In genomic region chr2:18626958-18627650, GRCh38 we compare ENCODE assay signal across 28 cellular contexts. TPM values are rescaled to one million over a fixed set of nuclear protein-coding genes. Genes with fewer than 3 reads are reported as not detected.
DNase-seq lines count a peak whose midpoint lies in the region; ATAC-seq, FAIRE-seq and TF ChIP-seq lines count a peak whose summit lies in the region.
"Had no signal": no experiment of that assay in that cellular context is flagged by ENCODE, and none has a peak within 500 bp of the region (broad histone marks: within the 10 kb centered on the region; RNA-seq: fewer than 3 reads in every experiment).

No MANE protein-coding gene starts in this region.

- H3K4me2 ChIP-seq in astrocyte (ENCODE audit: low read length) (peak overlapping the region; percentile 57), keratinocyte (ENCODE audit: control insufficient read depth, extremely low read depth, insufficient read depth, low read depth, low read length) (no peak overlapping the region)
- H3K4me2 ChIP-seq: BLaER1 had no signal

- H3K27ac Mint-ChIP-seq in astrocyte (ENCODE audit: unreplicated experiment) = no peak overlapping the region
- H3K27ac Mint-ChIP-seq: activated naive CD8-positive, alpha-beta T cell treated with anti-CD3 and anti-CD28 coated beads for 36 hours; activated T-helper 17 cell treated with anti-CD3 and anti-CD28 coated beads, Interleukin-2, amount 50 U/mL, for 72 hours; WTC11 had no signal

- H3K4me1 ChIP-seq in right cardiac atrium (ENCODE audit: control insufficient read depth, insufficient read depth, low read length) (no peaks in the 10 kb centered on the region), astrocyte (ENCODE audit: insufficient read depth, low read length) (peaks cover 27% of the 10 kb centered on the region), keratinocyte (ENCODE audit: control insufficient read depth, extremely low read depth, insufficient read depth, low read length) (peaks cover 64% of the 10 kb centered on the region)
- H3K4me1 ChIP-seq: BLaER1 had no signal

- H3K79me2 ChIP-seq in astrocyte (ENCODE audit: insufficient read depth, low read length) (no peaks in the 10 kb centered on the region), keratinocyte (ENCODE audit: control insufficient read depth, insufficient read depth, low read length) (no peaks in the 10 kb centered on the region)

- FAIRE-seq in astrocyte (lab: Jason Lieb, UNC) (peak; percentile 5), keratinocyte (lab: Jason Lieb, UNC) (peak; percentile 81)
- FAIRE-seq: GM18507 had no signal

- 58% methylated on average over 2 of the region's 2 CpGs for WGBS in right cardiac atrium

- H3K9me3 Mint-ChIP-seq in astrocyte (ENCODE audit: unreplicated experiment) = peaks cover 9% of the 10 kb centered on the region

- H3K9ac ChIP-seq in astrocyte (ENCODE audit: low read length) = no peak overlapping the region
- no peak overlapping the region for H3K9ac ChIP-seq in keratinocyte (ENCODE audit: control insufficient read depth, extremely low read depth, insufficient read depth, low read length)
- H3K9ac ChIP-seq: BLaER1 had no signal

- H4K20me1 ChIP-seq in astrocyte (ENCODE audit: insufficient read depth, low read length) (no peaks in the 10 kb centered on the region), keratinocyte (ENCODE audit: control insufficient read depth, extremely low read depth, insufficient read depth, low read length) (no peaks in the 10 kb centered on the region)
- H4K20me1 ChIP-seq: BLaER1 had no signal

- no peak overlapping the region for H3K4me3 ChIP-seq in right cardiac atrium (ENCODE audit: low read length)
- H3K4me3 ChIP-seq in astrocyte (ENCODE audit: insufficient read depth, low read depth, low read length) = no peak overlapping the region
- H3K4me3 ChIP-seq in keratinocyte (ENCODE audit: control insufficient read depth in 2 of 3, extremely low read depth in 1 of 3, insufficient read depth in 2 of 3, low read depth in 1 of 3, low read length in 3 of 3) = no peak overlapping the region
- H3K4me3 ChIP-seq: BLaER1 had no signal

- H3K9me3 ChIP-seq in right cardiac atrium (ENCODE audit: control insufficient read depth, low read length) = no peaks in the 10 kb centered on the region
- H3K9me3 ChIP-seq in astrocyte (ENCODE audit: insufficient read depth, low read depth, low read length) = no peaks in the 10 kb centered on the region
- no peaks in the 10 kb centered on the region for H3K9me3 ChIP-seq in keratinocyte (ENCODE audit: control insufficient read depth, low read depth, low read length)

- DNase-seq in right cardiac atrium (no peak), left ventricle myocardium superior (no peak), astrocyte (ENCODE audit: low read depth) (peak; percentile 41), keratinocyte (ENCODE audit: low read depth, low spot score) (no peak), AG20443 (ENCODE audit: low spot score) (no peak), NCI-H1092 treated with DMSO at 0.1 percent for 48 hours (lab: John Stamatoyannopoulos, UW) (no peak), AG08396 (ENCODE audit: low spot score) (no peak), NCI-H446 treated with DMSO at 0.1 percent for 48 hours (lab: John Stamatoyannopoulos, UW) (no peak)
- DNase-seq: activated naive CD8-positive, alpha-beta T cell treated with anti-CD3 and anti-CD28 coated beads for 36 hours; COR-L47; GOT3; hypothalamus; NCI-H1694 treated with DMSO at 0.1 percent for 48 hours; NCI-H69; posterior cingulate gyrus; RPMI8226; stimulated activated CD8-positive, alpha-beta memory T cell treated with anti-CD3 and anti-CD28 coated beads, Interleukin-4, amount 100 ng/mL, for 48 hours had no signal

- TF ChIP-seq CTCF in astrocyte (IDR thresholded peaks at IDR 0.05; ENCODE audit: insufficient read depth, low read depth, low read length) (no peak), keratinocyte (optimal IDR thresholded peaks at IDR 0.05 in 1 of 3, IDR thresholded peaks at IDR 0.05 in 1 of 3, conservative IDR thresholded peaks at IDR 0.05 in 1 of 3; ENCODE audit: extremely low read depth in 1 of 3, insufficient read depth in 2 of 3, low read length in 3 of 3) (no peak)

- ATAC-seq in right cardiac atrium (peak in 1 of 2 donors; percentile 68), left ventricle myocardium superior (no peak)
- ATAC-seq: activated T-helper 17 cell treated with anti-CD3 and anti-CD28 coated beads, Interleukin-2, amount 50 U/mL, for 72 hours; WTC11 had no signal

- dilution Hi-C loops in keratinocyte (cut with MboI; ENCODE audit: extremely low pct_ligation_motif_present, low sequenced_read_pairs) = no loop called here

- no peaks in the 10 kb centered on the region for H3K27me3 ChIP-seq in right cardiac atrium (ENCODE audit: control insufficient read depth, insufficient read depth)
- H3K27me3 ChIP-seq in astrocyte (ENCODE audit: insufficient read depth, low read length) = no peaks in the 10 kb centered on the region
- no peaks in the 10 kb centered on the region for H3K27me3 ChIP-seq in keratinocyte (ENCODE audit: control insufficient read depth, extremely low read depth, insufficient read depth, low read length)
- H3K27me3 ChIP-seq: BLaER1 had no signal

- intact Hi-C loops in right cardiac atrium (cut with DNase I) = no loop called here
- intact Hi-C loops in left ventricle myocardium superior (cut with micrococcal nuclease) = no loop called here

- H2AFZ ChIP-seq in astrocyte (ENCODE audit: low read depth, low read length) (no peak overlapping the region), keratinocyte (ENCODE audit: control insufficient read depth, low read length) (no peak overlapping the region)

- peaks cover 11% of the 10 kb centered on the region for H3K4me1 Mint-ChIP-seq in astrocyte (ENCODE audit: low read depth, unreplicated experiment)
- H3K4me1 Mint-ChIP-seq: activated naive CD8-positive, alpha-beta T cell treated with anti-CD3 and anti-CD28 coated beads for 36 hours; activated T-helper 17 cell treated with anti-CD3 and anti-CD28 coated beads, Interleukin-2, amount 50 U/mL, for 72 hours; neural crest cell; WTC11 had no signal

- peak overlapping the region; percentile 3 for H3K27ac ChIP-seq in right cardiac atrium (ENCODE audit: low read length)
- no peak overlapping the region for H3K27ac ChIP-seq in astrocyte (ENCODE audit: low read depth, low read length)
- H3K27ac ChIP-seq in keratinocyte (ENCODE audit: control insufficient read depth, insufficient read depth, low read length) = peak overlapping the region; percentile 30
- H3K27ac ChIP-seq: BLaER1 had no signal

- H3K9me1 ChIP-seq in keratinocyte (ENCODE audit: control insufficient read depth, extremely low read depth, insufficient read depth, low read length) = no peaks in the 10 kb centered on the region

- H3K36me3 Mint-ChIP-seq in astrocyte (ENCODE audit: low read depth, unreplicated experiment) = no peaks in the 10 kb centered on the region

- H3K36me3 ChIP-seq in astrocyte (ENCODE audit: insufficient read depth, low read length) = no peaks in the 10 kb centered on the region
- H3K36me3 ChIP-seq in keratinocyte (ENCODE audit: control insufficient read depth in 2 of 2, extremely low read depth in 1 of 2, insufficient read depth in 2 of 2, low read length in 2 of 2) = no peaks in the 10 kb centered on the region
- H3K36me3 ChIP-seq: BLaER1 had no signal

- no peaks in the 10 kb centered on the region for H3K27me3 Mint-ChIP-seq in astrocyte (ENCODE audit: low read depth, unreplicated experiment)
- H3K27me3 Mint-ChIP-seq: activated naive CD8-positive, alpha-beta T cell treated with anti-CD3 and anti-CD28 coated beads for 36 hours; activated T-helper 17 cell treated with anti-CD3 and anti-CD28 coated beads, Interleukin-2, amount 50 U/mL, for 72 hours had no signal

- no peak overlapping the region for H3K4me3 Mint-ChIP-seq in astrocyte (ENCODE audit: unreplicated experiment)
- H3K4me3 Mint-ChIP-seq: activated naive CD8-positive, alpha-beta T cell treated with anti-CD3 and anti-CD28 coated beads for 36 hours; activated T-helper 17 cell treated with anti-CD3 and anti-CD28 coated beads, Interleukin-2, amount 50 U/mL, for 72 hours; neural crest cell; WTC11 had no signal

RNA-seq across cellular contexts. Expression of gene NT5C1B, which starts 37.7 kb away (rescaled TPM):
- not detected for total RNA-seq in right cardiac atrium
- not detected for polyA plus RNA-seq in right cardiac atrium
- not detected for total RNA-seq in left ventricle myocardium superior
- total RNA-seq in astrocyte = not detected in 2 replicates
- polyA plus RNA-seq in keratinocyte = not detected in 3 replicates
- not detected for polyA plus RNA-seq in keratinocyte (2011; ENCODE audit: low read depth)
- polyA plus RNA-seq in keratinocyte (2011; cell fraction: cytosol; rRNA removed) = not detected in 2 replicates
- polyA plus RNA-seq in keratinocyte (2011; cell fraction: nucleus; rRNA removed) = not detected in 2 replicates
- polyA plus RNA-seq in keratinocyte (2012; ENCODE audit: low replicate concordance) = 1.3 TPM in 1 of 2 replicates, not detected in the other
- polyA minus RNA-seq in keratinocyte = not detected in 3 replicates
- not detected for polyA minus RNA-seq in keratinocyte (2011; cell fraction: cytosol; rRNA and poly(A)+ RNA removed)
- not detected in 2 replicates for polyA minus RNA-seq in keratinocyte (2011; cell fraction: nucleus; rRNA and poly(A)+ RNA removed)
- total RNA-seq: A673; activated naive CD8-positive, alpha-beta T cell treated with anti-CD3 and anti-CD28 coated beads for 36 hours; activated T-helper 17 cell treated with anti-CD3 and anti-CD28 coated beads, Interleukin-2, amount 50 U/mL, for 72 hours; epithelial cell of proximal tubule; lower leg skin; mononuclear cell; neural crest cell; subcutaneous adipose tissue; urinary bladder; WTC11 had no signal
